In genomic region chr2:42092084-42092996, GRCh38 we compare ENCODE assay signal across 1 cellular context.
TF ChIP-seq lines count a peak whose summit lies in the region.

No MANE protein-coding gene starts in this region.

TF ChIP-seq in HepG2, 621 proteins besides CTCF, POLR2A, EP300 and RAD21 (continued from another document and continues in another):
- TF ChIP-seq ZNF318 (CRISPR knock-in tag; IDR thresholded peaks at IDR 0.05) (no peak), HOXA5 (CRISPR knock-in tag; IDR thresholded peaks at IDR 0.05) (peak; percentile 75; the same call in 1 of the 2 replicates), RFX5 (IDR thresholded peaks at IDR 0.05; ENCODE audit: low read depth, low read length) (no peak), HNF1A (IDR thresholded peaks at IDR 0.05; ENCODE audit: low read depth) (peak; percentile 17; the same call in 1 of the 2 replicates), HNF1A (CRISPR knock-in tag; IDR thresholded peaks at IDR 0.05; ENCODE audit: borderline replicate concordance) (peak; percentile 63; the same call in 1 of the 2 replicates), ZNF549 (CRISPR knock-in tag; IDR thresholded peaks at IDR 0.05) (no peak), HNRNPH1 (optimal IDR thresholded peaks at IDR 0.05; ENCODE audit: low read depth, low read length) (no peak), ELF3 (CRISPR knock-in tag; IDR thresholded peaks at IDR 0.05) (peak; percentile 96), ATF1 (CRISPR knock-in tag; IDR thresholded peaks at IDR 0.05) (peak; percentile 48; the same call in 1 of the 2 replicates), ELK4 (CRISPR knock-in tag; IDR thresholded peaks at IDR 0.05; ENCODE audit: borderline replicate concordance) (no peak), ZSCAN9 (CRISPR knock-in tag; IDR thresholded peaks at IDR 0.05; ENCODE audit: borderline replicate concordance) (peak; percentile 84), ZFYVE20 (CRISPR knock-in tag; IDR thresholded peaks at IDR 0.05; ENCODE audit: borderline replicate concordance, low read depth) (no peak), ZNF605 (CRISPR knock-in tag; IDR thresholded peaks at IDR 0.05) (peak; percentile 68), ONECUT2 (CRISPR knock-in tag; IDR thresholded peaks at IDR 0.05) (no peak), HDAC2 (CRISPR knock-in tag; IDR thresholded peaks at IDR 0.05) (peak; percentile 93), MBD4 (IDR thresholded peaks at IDR 0.05; ENCODE audit: borderline replicate concordance, low read length) (peak; percentile 90), FIP1L1 (IDR thresholded peaks at IDR 0.05; ENCODE audit: borderline replicate concordance, insufficient read depth, low read depth, low read length) (no peak), ZNF501 (CRISPR knock-in tag; IDR thresholded peaks at IDR 0.05) (peak; percentile 75), RERE (CRISPR knock-in tag; IDR thresholded peaks at IDR 0.05; ENCODE audit: low read depth) (peak; percentile 68; the same call in 1 of the 2 replicates), REL (CRISPR knock-in tag; conservative IDR thresholded peaks at IDR 0.05) (no peak), ZNF329 (CRISPR knock-in tag; IDR thresholded peaks at IDR 0.05; ENCODE audit: low read depth) (no peak), MIER3 (CRISPR knock-in tag; IDR thresholded peaks at IDR 0.05; ENCODE audit: borderline replicate concordance) (0 out of 2 replicates have a peak, but pooled peaks have one; percentile 80), TOE1 (CRISPR knock-in tag; IDR thresholded peaks at IDR 0.05) (peak; percentile 39; the same call in 1 of the 2 replicates), SYNCRIP (IDR thresholded peaks at IDR 0.05; ENCODE audit: insufficient read depth, low read depth, low read length) (no peak), ZNF142 (CRISPR knock-in tag; IDR thresholded peaks at IDR 0.05) (0 out of 2 replicates have a peak, but pooled peaks have one; percentile 77)
